ENCODE assay signal across 9 cellular contexts in the genomic region with DNA sequence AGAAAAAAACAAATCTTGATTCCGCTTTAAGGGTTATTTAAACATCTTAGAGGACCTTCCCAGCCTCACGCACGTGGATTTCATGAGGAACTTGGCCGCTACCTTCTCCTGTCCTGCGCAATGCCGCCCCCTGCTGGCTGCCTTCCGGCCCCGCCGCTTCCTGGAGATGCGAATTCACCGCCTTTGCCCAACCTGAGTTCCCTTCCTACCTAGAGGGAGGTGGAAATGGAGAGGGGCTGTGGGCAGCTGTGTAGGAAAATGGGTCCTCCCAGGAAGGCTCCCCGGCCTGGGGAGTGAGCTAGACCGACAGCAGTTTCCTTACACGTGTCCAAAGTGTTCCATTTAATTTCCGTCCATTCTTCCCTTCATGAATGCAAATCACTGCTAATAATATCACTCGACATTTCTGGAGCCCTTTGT. TPM values are rescaled to one million over a fixed set of nuclear protein-coding genes. Genes with fewer than 3 reads are reported as not detected.
DNase-seq lines count a peak whose midpoint lies in the region; ATAC-seq and TF ChIP-seq lines count a peak whose summit lies in the region.
"Had no signal": no experiment of that assay in that cellular context is flagged by ENCODE, and none has a peak within 500 bp of the region (broad histone marks: within the 10 kb centered on the region; RNA-seq: fewer than 3 reads in every experiment).

No MANE protein-coding gene starts in this region.

- DNase-seq in DMS 273 (lab: John Stamatoyannopoulos, UW; ENCODE audit: unreplicated experiment) (peak; percentile 90), NCI-H526 treated with DMSO at 0.1 percent for 48 hours (lab: John Stamatoyannopoulos, UW) (peak; percentile 31), dedifferentiated amniotic fluid mesenchymal stem cell (ENCODE audit: extremely low spot score) (peak; percentile 77), right lobe of liver (peak; percentile 84 to 86 (median 85))
- DNase-seq in activated CD4-positive, alpha-beta T cell treated with anti-CD3 and anti-CD28 coated beads, Interleukin-2, amount 50 U/mL, for 4 hours, result peak; percentile 74 to 81
- peak; percentile 69 to 91 for DNase-seq in stimulated activated CD4-positive, alpha-beta T cell treated with anti-CD3 and anti-CD28 coated beads, Interleukin-4, amount 100 ng/mL, for 4 hours

- H3K4me1 ChIP-seq in right lobe of liver, result no peaks in the 10 kb centered on the region

- no peak for TF ChIP-seq POLR2A in right lobe of liver (IDR thresholded peaks at IDR 0.05)

- H3K27me3 ChIP-seq in right lobe of liver, result no peaks in the 10 kb centered on the region

- ATAC-seq in HG02678 (IDR thresholded peaks at IDR 0.05; ENCODE audit: unreplicated experiment), result peak; percentile 55
- peak; percentile 93 to 98 (median 97) for ATAC-seq in right lobe of liver
- no peak for ATAC-seq in GM21447 (IDR thresholded peaks at IDR 0.05; ENCODE audit: unreplicated experiment)

- H3K4me3 ChIP-seq in right lobe of liver, result no peak overlapping the region

- H3K9me3 ChIP-seq in right lobe of liver, result no peaks in the 10 kb centered on the region

- no peak overlapping the region for H3K27ac ChIP-seq in right lobe of liver

- TF ChIP-seq CTCF in right lobe of liver (IDR thresholded peaks at IDR 0.05), result peak; percentile 79 to 97 (median 93)

- intact Hi-C loops in right lobe of liver (cut with DNase I), result loop anchor here in 1 of 2 donors (10.0 kb wide), 1 partner anchor 1012 kb away; the partner anchor contains the start of gene NETO2

- H3K36me3 ChIP-seq in right lobe of liver, result no peaks in the 10 kb centered on the region

- 8% methylated on average over 16 of the region's 16 CpGs for WGBS in right lobe of liver (ENCODE audit: insufficient coverage, low coverage, low lambda C conversion rate, missing lambda C conversion rate)

RNA-seq across cellular contexts. Expression of gene ABCC12, which starts 1.0 kb away (rescaled TPM):
- total RNA-seq in right lobe of liver, result under 1 TPM in 1 of 6 experiments, not detected in 5; 0.07 TPM
- total RNA-seq: T-helper 2 cell treated with Interferon-gamma antibody and Interleukin-4, amounts not matched to agents 100 ng/mL and 5 ng/mL, for 36 hours had no signal

Comparison
In these comparisons a context has a peak if more than half of its experiments do, and no peak if none do; other contexts are left out.
1. DNase-seq: peak in every context shown above with its lines; median percentile 90 in DMS 273; 85 in right lobe of liver; 80 in stimulated activated CD4-positive, alpha-beta T cell treated with anti-CD3 and anti-CD28 coated beads, Interleukin-4, amount 100 ng/mL, for 4 hours; 78 in activated CD4-positive, alpha-beta T cell treated with anti-CD3 and anti-CD28 coated beads, Interleukin-2, amount 50 U/mL, for 4 hours; 77 in dedifferentiated amniotic fluid mesenchymal stem cell; 31 in NCI-H526 treated with DMSO at 0.1 percent for 48 hours.